ENCODE assay signal across 32 cellular contexts in genomic region chr12:886206-886605, GRCh38.
"Had no signal": no experiment of that assay in that cellular context is flagged by ENCODE, and none has a peak within 500 bp of the region (broad histone marks: within the 10 kb centered on the region; RNA-seq: fewer than 3 reads in every experiment).

No MANE protein-coding gene starts in this region.

- H3K4me1 ChIP-seq: ascending aorta, breast epithelium, colonic mucosa, esophagus muscularis mucosa, foreskin keratinocyte, gastrocnemius medialis, heart right ventricle had no signal

- H3K27ac Mint-ChIP-seq: activated B cell treated with CpG ODN at 0.5 μM for 24 hours; activated CD8-positive, alpha-beta T cell treated with anti-CD3 and anti-CD28 coated beads for 36 hours; activated naive CD8-positive, alpha-beta T cell treated with anti-CD3 and anti-CD28 coated beads, Interleukin-2, amount 10 ng/mL, durations not matched to agents 7 days and 5 days; T-helper 2 cell treated with Interferon-gamma antibody and Interleukin-4, amounts not matched to agents 5 μg/mL and 100 μg/mL, for 36 hours had no signal

- H3K27ac ChIP-seq: ascending aorta, breast epithelium, cardiac muscle cell, colonic mucosa, esophagus muscularis mucosa, foreskin keratinocyte, gastrocnemius medialis, heart right ventricle, hepatocyte, WERI-Rb-1 had no signal

- H3K4me3 Mint-ChIP-seq: activated B cell treated with CpG ODN at 0.5 μM for 24 hours; activated CD8-positive, alpha-beta T cell treated with anti-CD3 and anti-CD28 coated beads for 36 hours; activated naive CD8-positive, alpha-beta T cell treated with anti-CD3 and anti-CD28 coated beads, Interleukin-2, amount 10 ng/mL, durations not matched to agents 7 days and 5 days; brain; T-helper 17 cell; T-helper 2 cell treated with Interferon-gamma antibody and Interleukin-4, amounts not matched to agents 5 μg/mL and 100 μg/mL, for 36 hours had no signal

- H3K9me3 ChIP-seq: ascending aorta, breast epithelium, colonic mucosa, esophagus muscularis mucosa, gastrocnemius medialis, heart right ventricle had no signal

- H3K4me1 Mint-ChIP-seq: activated B cell treated with CpG ODN at 0.5 μM for 24 hours, brain had no signal

- H3K27me3 ChIP-seq: ascending aorta, breast epithelium, cardiac muscle cell, colonic mucosa, esophagus muscularis mucosa, foreskin keratinocyte, gastrocnemius medialis, heart right ventricle, hepatocyte had no signal

- ATAC-seq: activated CD4-positive, CD25-positive, alpha-beta regulatory T cell treated with anti-CD3 and anti-CD28 coated beads, Interleukin-2, amount 50 U/mL, for 24 hours; activated CD8-positive, alpha-beta T cell treated with anti-CD3 and anti-CD28 coated beads for 36 hours; foreskin keratinocyte; gastrocnemius medialis; heart right ventricle; T-helper 17 cell had no signal

- H3K79me2 ChIP-seq: hepatocyte had no signal

- H3K27me3 Mint-ChIP-seq: activated B cell treated with CpG ODN at 0.5 μM for 24 hours; activated CD8-positive, alpha-beta T cell treated with anti-CD3 and anti-CD28 coated beads for 36 hours; activated naive CD8-positive, alpha-beta T cell treated with anti-CD3 and anti-CD28 coated beads, Interleukin-2, amount 10 ng/mL, durations not matched to agents 7 days and 5 days; brain; T-helper 17 cell had no signal

- H3K9me3 Mint-ChIP-seq: activated B cell treated with CpG ODN at 0.5 μM for 24 hours; activated CD8-positive, alpha-beta T cell treated with anti-CD3 and anti-CD28 coated beads for 36 hours; activated naive CD4-positive, alpha-beta T cell treated with anti-CD3 and anti-CD28 coated beads, Interleukin-2, amount 50 U/mL, for 72 hours; activated naive CD8-positive, alpha-beta T cell treated with anti-CD3 and anti-CD28 coated beads, Interleukin-2, amount 10 ng/mL, durations not matched to agents 7 days and 5 days; brain; T-helper 2 cell treated with Interferon-gamma antibody and Interleukin-4, amounts not matched to agents 5 μg/mL and 100 μg/mL, for 36 hours had no signal

- H3K4me3 ChIP-seq: ascending aorta, breast epithelium, cardiac muscle cell, colonic mucosa, esophagus muscularis mucosa, gastrocnemius medialis, heart right ventricle, hepatocyte had no signal

- H2AFZ ChIP-seq: hepatocyte had no signal

- H3K4me2 ChIP-seq: hepatocyte had no signal

- DNase-seq: activated B cell treated with CpG ODN at 0.5 μM for 24 hours; activated CD4-positive, alpha-beta T cell treated with anti-CD3 and anti-CD28 coated beads for 48 hours; activated CD4-positive, alpha-beta T cell treated with anti-CD3 and anti-CD28 coated beads, Interleukin-2, amount 50 U/mL, for 1 hour; activated CD4-positive, alpha-beta T cell treated with anti-CD3 and anti-CD28 coated beads, Interleukin-2, amount 50 U/mL, for 48 hours; activated CD8-positive, alpha-beta memory T cell treated with anti-CD3 and anti-CD28 coated beads for 24 hours; activated CD8-positive, alpha-beta T cell treated with anti-CD3 and anti-CD28 coated beads for 36 hours; activated effector memory CD4-positive, alpha-beta T cell treated with Interleukin-2 at 50 U/mL for 16 hours; activated gamma-delta T cell treated with Interleukin-2 at 50 U/mL for 16 hours; activated naive CD4-positive, alpha-beta T cell treated with Interleukin-2 at 50 U/mL for 16 hours; activated naive CD8-positive, alpha-beta T cell treated with anti-CD3 and anti-CD28 coated beads, Interleukin-2, amount 10 ng/mL, durations not matched to agents 7 days and 5 days; activated T-cell treated with anti-CD3 and anti-CD28 coated beads, Interleukin-2, amount 50 U/mL, for 48 hours; central memory CD4-positive, alpha-beta T cell; cerebellar nuclear complex; colonic mucosa; effector CD8-positive, alpha-beta T cell; erythroblast; foreskin keratinocyte; gastrocnemius medialis; heart right ventricle; T-helper 1 cell; T-helper 17 cell; T1000; WERI-Rb-1 had no signal
